Comparison of ENCODE assay signal across 9 cellular contexts in the genomic region with DNA sequence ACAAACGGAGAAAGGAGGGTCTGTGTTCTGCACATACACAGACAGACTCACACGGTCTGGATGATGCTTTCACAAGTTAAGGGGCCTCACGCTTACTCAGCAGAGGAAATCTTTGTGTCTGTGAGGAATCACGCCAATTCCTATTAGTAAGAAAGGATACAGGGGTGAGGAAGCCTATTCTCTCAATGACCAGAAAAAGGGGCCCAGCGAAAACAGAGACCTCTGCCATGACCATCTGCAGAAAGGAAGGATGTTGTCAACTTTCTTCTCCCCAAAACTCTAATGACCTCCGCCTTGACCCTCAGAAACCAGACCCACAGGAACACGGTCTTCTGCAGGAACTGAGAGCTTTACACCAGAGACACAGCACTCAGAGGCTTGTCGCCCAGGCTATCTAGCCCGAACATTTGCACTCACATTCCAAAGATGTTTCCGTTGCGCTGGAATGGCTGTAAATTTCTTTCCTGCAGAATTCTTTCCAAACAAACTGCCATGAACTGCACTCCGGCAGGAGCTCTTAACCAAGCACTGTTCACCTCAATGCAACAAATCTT.
DNase-seq lines count a peak whose midpoint lies in the region; ATAC-seq and TF ChIP-seq lines count a peak whose summit lies in the region.
"Had no signal": no experiment of that assay in that cellular context is flagged by ENCODE, and none has a peak within 500 bp of the region (broad histone marks: within the 10 kb centered on the region; RNA-seq: fewer than 3 reads in every experiment).

No MANE protein-coding gene starts in this region.

- H3K4me3 ChIP-seq in coronary artery (peak overlapping the region; percentile 62), stomach smooth muscle (ENCODE audit: low read length in 2 of 2) (peak overlapping the region; percentile 67 to 71)

- H3K27me3 ChIP-seq in stomach smooth muscle (ENCODE audit: control insufficient read depth in 1 of 2, insufficient read depth in 2 of 2, low read length in 2 of 2): no peaks in the 10 kb centered on the region

- no peaks in the 10 kb centered on the region for H3K9me3 ChIP-seq in stomach smooth muscle (ENCODE audit: control insufficient read depth in 2 of 2, low read length in 2 of 2)
- H3K9me3 ChIP-seq: neutrophil had no signal

- ATAC-seq in left lobe of liver: peak; percentile 51
- ATAC-seq in HG02970 (IDR thresholded peaks at IDR 0.05; ENCODE audit: low FRiP score, unreplicated experiment): no peak
- ATAC-seq in GM21723 (IDR thresholded peaks at IDR 0.05; ENCODE audit: unreplicated experiment): no peak

- peaks cover 2% of the 10 kb centered on the region for H3K4me1 ChIP-seq in stomach smooth muscle (ENCODE audit: control insufficient read depth, insufficient read depth, low read length)

- H3K27ac ChIP-seq in coronary artery: peak overlapping the region; percentile 72 to 83
- H3K27ac ChIP-seq in stomach smooth muscle (ENCODE audit: low read length): peak overlapping the region; percentile 42
- H3K27ac ChIP-seq: neutrophil had no signal

- no peaks in the 10 kb centered on the region for H3K36me3 ChIP-seq in stomach smooth muscle (ENCODE audit: control insufficient read depth in 2 of 2, insufficient read depth in 2 of 2, low read length in 2 of 2)
- H3K36me3 ChIP-seq: neutrophil had no signal

- DNase-seq in HCEC 1CT (peak; percentile 83), coronary artery (ENCODE audit: low spot score) (no peak), left lobe of liver (ENCODE audit: low spot score) (no peak), NCI-H2029 treated with DMSO at 0.1 percent for 48 hours (lab: John Stamatoyannopoulos, UW) (no peak), T-helper 2 cell (no peak)

- H3K9ac ChIP-seq in stomach smooth muscle (ENCODE audit: low read length in 2 of 2): peak overlapping the region; percentile 32 to 51

- TF ChIP-seq CTCF in coronary artery (IDR thresholded peaks at IDR 0.05): no peak
